Comparison of ENCODE assay signal across 14 cellular contexts in genomic region chr17:77111916-77112315, GRCh38. TPM values are rescaled to one million over a fixed set of nuclear protein-coding genes. Genes with fewer than 3 reads are reported as not detected.
DNase-seq lines count a peak whose midpoint lies in the region; ATAC-seq, FAIRE-seq and TF ChIP-seq lines count a peak whose summit lies in the region.
"Had no signal": no experiment of that assay in that cellular context is flagged by ENCODE, and none has a peak within 500 bp of the region (broad histone marks: within the 10 kb centered on the region; RNA-seq: fewer than 3 reads in every experiment).

No MANE protein-coding gene starts in this region.

- peak overlapping the region; percentile 14; the same call in 1 of the 2 replicates for H3K9ac ChIP-seq in HepG2 (ENCODE audit: insufficient read depth, low read depth, low read length)

- no peak overlapping the region for H3K27ac Mint-ChIP-seq in activated naive CD4-positive, alpha-beta T cell treated with anti-CD3 and anti-CD28 coated beads for 36 hours
- no peak overlapping the region for H3K27ac Mint-ChIP-seq in activated CD4-positive, alpha-beta T cell treated with anti-CD3 and anti-CD28 coated beads, Interleukin-2, amount 10 ng/mL, durations not matched to agents 24 days and 14 days

- no peak for FAIRE-seq in HepG2 (lab: Jason Lieb, UNC)

- H3K4me1 Mint-ChIP-seq in activated naive CD4-positive, alpha-beta T cell treated with anti-CD3 and anti-CD28 coated beads for 36 hours (ENCODE audit: low read depth): peaks cover 14% of the 10 kb centered on the region
- H3K4me1 Mint-ChIP-seq in activated CD4-positive, alpha-beta T cell treated with anti-CD3 and anti-CD28 coated beads, Interleukin-2, amount 10 ng/mL, durations not matched to agents 24 days and 14 days: peaks cover 21% of the 10 kb centered on the region

- intact Hi-C loops in HepG2 (cut with micrococcal nuclease; ENCODE audit: unreplicated experiment) (no loop called here), spleen (cut with DNase I; ENCODE audit: low total_unique reads) (no loop called here)
- intact Hi-C loops in activated naive CD4-positive, alpha-beta T cell treated with anti-CD3 and anti-CD28 coated beads for 36 hours (cut with micrococcal nuclease): no loop called here
- intact Hi-C loops in activated CD4-positive, alpha-beta T cell treated with anti-CD3 and anti-CD28 coated beads, Interleukin-2, amount 10 ng/mL, durations not matched to agents 24 days and 14 days (cut with micrococcal nuclease): no loop called here

- no TSS peak for BruUV-seq in HepG2 (replicated peaks; lab: Mats Ljungman, UMichigan)

- peak; percentile 10; the same call in 1 of the 3 replicates for ATAC-seq in HepG2
- no peak for ATAC-seq in HG03039 (IDR thresholded peaks at IDR 0.05; ENCODE audit: unreplicated experiment)
- ATAC-seq: activated naive CD4-positive, alpha-beta T cell treated with anti-CD3 and anti-CD28 coated beads, Interleukin-2, amount 50 U/mL, for 72 hours had no signal

- DNase-seq in HL-60 (ENCODE audit: low read depth in 1 of 2, low spot score in 1 of 2) (peak in 1 of 2 experiments; percentile 37), HepG2 (ENCODE audit: low spot score) (no peak), spleen (no peak)
- DNase-seq in activated naive CD4-positive, alpha-beta T cell treated with anti-CD3 and anti-CD28 coated beads for 36 hours: no peak
- no peak for DNase-seq in activated CD4-positive, alpha-beta T cell treated with anti-CD3 and anti-CD28 coated beads, Interleukin-2, amount 10 ng/mL, durations not matched to agents 24 days and 14 days
- DNase-seq: activated CD8-positive, alpha-beta memory T cell treated with anti-CD3 and anti-CD28 coated beads, Interleukin-2, amount 50 U/mL, for 48 hours; C1 segment of cervical spinal cord; NCI-H2029 treated with DMSO at 0.1 percent for 48 hours; NCI-H774; stimulated activated CD4-positive, alpha-beta T cell treated with anti-CD3 and anti-CD28 coated beads, Interleukin-1b, Interleukin-23, amount 100 ng/mL, for 48 hours had no signal

- H3K27ac ChIP-seq in HL-60 (replicated peaks) (0 out of 2 replicates have a peak overlapping the region, but pooled peaks have one; percentile 2), VCaP (peak overlapping the region; percentile 97; the same call in 1 of the 2 replicates), HepG2 (ENCODE audit: extremely low read length, insufficient read depth, low read length) (peak overlapping the region; percentile 62), spleen (peak overlapping the region in 7 of 8 donors; percentile 24 to 90 (median 75))

- H3K4me3 Mint-ChIP-seq in activated naive CD4-positive, alpha-beta T cell treated with anti-CD3 and anti-CD28 coated beads for 36 hours: no peak overlapping the region
- H3K4me3 Mint-ChIP-seq in activated CD4-positive, alpha-beta T cell treated with anti-CD3 and anti-CD28 coated beads, Interleukin-2, amount 10 ng/mL, durations not matched to agents 24 days and 14 days: no peak overlapping the region

- 45% methylated on average over 5 of the region's 5 CpGs for WGBS in HepG2 (ENCODE audit: low lambda C conversion rate)
- 65 to 78% (median 71%) methylated on average over 5 of the region's 5 CpGs for WGBS in spleen, 5 donors

- H3K36me3 ChIP-seq in HepG2 (replicated peaks in 1 of 2; ENCODE audit: control insufficient read depth in 1 of 2, insufficient read depth in 2 of 2, low read length in 2 of 2) (no peaks in the 10 kb centered on the region), spleen (no peaks in the 10 kb centered on the region)

- H3K9me3 ChIP-seq in HepG2 (ENCODE audit: low read length) (no peaks in the 10 kb centered on the region), spleen (no peaks in the 10 kb centered on the region)

- peaks cover 85% of the 10 kb centered on the region for H3K4me1 ChIP-seq in HepG2 (ENCODE audit: insufficient read depth, low read length)
- H3K4me1 ChIP-seq in spleen: peaks cover 28 to 94% (median 56%) of the 10 kb centered on the region in 6 donors

- peak overlapping the region; percentile 72 for H3K4me2 ChIP-seq in HepG2 (ENCODE audit: low read depth, low read length)

- CTCF ChIA-PET in HepG2 (lab: Yijun Ruan, JAX; ENCODE audit: low intra/inter-chr PET ratio, low total read pairs): no interaction called here
- CTCF ChIA-PET in activated naive CD4-positive, alpha-beta T cell treated with anti-CD3 and anti-CD28 coated beads for 36 hours (lab: Charles Lee): no interaction called here

- peaks cover 6% of the 10 kb centered on the region for H3K36me3 Mint-ChIP-seq in activated naive CD4-positive, alpha-beta T cell treated with anti-CD3 and anti-CD28 coated beads for 36 hours (ENCODE audit: low read depth)
- peaks cover 10% of the 10 kb centered on the region for H3K36me3 Mint-ChIP-seq in activated CD4-positive, alpha-beta T cell treated with anti-CD3 and anti-CD28 coated beads, Interleukin-2, amount 10 ng/mL, durations not matched to agents 24 days and 14 days (ENCODE audit: low read depth)

- TF ChIP-seq POLR2A in HepG2 (IDR thresholded peaks at IDR 0.05; ENCODE audit: insufficient read depth in 1 of 2, low read depth in 2 of 2, low read length in 2 of 2): no peak
- TF ChIP-seq POLR2A in spleen (IDR thresholded peaks at IDR 0.05): no peak

- no peaks in the 10 kb centered on the region for H4K20me1 ChIP-seq in HepG2 (ENCODE audit: insufficient read depth, low read length)

- TF ChIP-seq CTCF in HL-60 (IDR thresholded peaks at IDR 0.05; ENCODE audit: insufficient read depth, low read length) (no peak), VCaP (conservative IDR thresholded peaks at IDR 0.05) (no peak), HepG2 (CRISPR knock-in tag; IDR thresholded peaks at IDR 0.05) (no peak), spleen (IDR thresholded peaks at IDR 0.05 in 8 of 11, conservative IDR thresholded peaks at IDR 0.05 in 3 of 11) (no peak)

- H3K4me3 ChIP-seq in HL-60 (replicated peaks; ENCODE audit: insufficient read depth, low read length) (no peak overlapping the region), HepG2 (replicated peaks in 1 of 3; ENCODE audit: insufficient read depth in 1 of 3, low read depth in 2 of 3, low read length in 3 of 3) (no peak overlapping the region), spleen (no peak overlapping the region)
- H3K4me3 ChIP-seq: coronary artery had no signal

- no peak for TF ChIP-seq RAD21 in HepG2 (CRISPR knock-in tag; IDR thresholded peaks at IDR 0.05)

- TF ChIP-seq EP300 in HepG2 (IDR thresholded peaks at IDR 0.05; ENCODE audit: low read depth in 2 of 2, low read length in 2 of 2) (no peak), HepG2 (CRISPR knock-in tag; IDR thresholded peaks at IDR 0.05; ENCODE audit: borderline replicate concordance) (no peak)

- H2AFZ ChIP-seq in HepG2 (ENCODE audit: low read length): no peak overlapping the region

- H3K9me3 Mint-ChIP-seq in activated naive CD4-positive, alpha-beta T cell treated with anti-CD3 and anti-CD28 coated beads for 36 hours: no peaks in the 10 kb centered on the region
- no peaks in the 10 kb centered on the region for H3K9me3 Mint-ChIP-seq in activated CD4-positive, alpha-beta T cell treated with anti-CD3 and anti-CD28 coated beads, Interleukin-2, amount 10 ng/mL, durations not matched to agents 24 days and 14 days
- H3K9me3 Mint-ChIP-seq: activated naive CD4-positive, alpha-beta T cell treated with anti-CD3 and anti-CD28 coated beads, Interleukin-2, amount 50 U/mL, for 72 hours had no signal

- no peaks in the 10 kb centered on the region for H3K79me2 ChIP-seq in HepG2 (ENCODE audit: insufficient read depth, low read length)

- no peaks in the 10 kb centered on the region for H3K27me3 ChIP-seq in HL-60 (ENCODE audit: insufficient read depth, poor library complexity, severe bottlenecking)
- no peaks in the 10 kb centered on the region for H3K27me3 ChIP-seq in HepG2 (ENCODE audit: control insufficient read depth in 1 of 2, insufficient read depth in 2 of 2, low read length in 2 of 2)
- H3K27me3 ChIP-seq in spleen (replicated peaks in 1 of 7): no peaks in the 10 kb centered on the region

- no peaks in the 10 kb centered on the region for H3K27me3 Mint-ChIP-seq in activated naive CD4-positive, alpha-beta T cell treated with anti-CD3 and anti-CD28 coated beads for 36 hours (ENCODE audit: low read depth)
- H3K27me3 Mint-ChIP-seq in activated CD4-positive, alpha-beta T cell treated with anti-CD3 and anti-CD28 coated beads, Interleukin-2, amount 10 ng/mL, durations not matched to agents 24 days and 14 days: no peaks in the 10 kb centered on the region

- in situ Hi-C loops in HepG2 (cut with HindIII; ENCODE audit: extremely low pct_ligation_motif_present, low pct_unique_long_range_greater_than_20kb): no loop called here

- POLR2A ChIA-PET in HepG2 (lab: Yijun Ruan, JAX): interaction anchor here (1.0 to 2.0 kb wide), 5 partner anchors 8 to 29 kb away, joined by 5 to 10 read pairs (median 7); partner anchors contain the start of gene SEC14L1

RNA-seq across cellular contexts. Expression of gene SEC14L1, which starts 28.9 kb away (rescaled TPM):
- 43.9 and 62.5 TPM in 2 replicates for total RNA-seq in HepG2 (2016; rRNA removed; fragmentation: Illumina TruSeq; extraction: Trizol)
- 22.8 and 28.1 TPM in 2 replicates for total RNA-seq in HepG2 (2016; cell fraction: cytosol; rRNA removed; fragmentation: Illumina TruSeq; extraction: Trizol; ENCODE audit: low read depth)
- total RNA-seq in HepG2 (2016; cell fraction: insoluble cytoplasmic fraction; rRNA removed; fragmentation: Illumina TruSeq; extraction: Trizol): 51.1 and 57.5 TPM in 2 replicates
- 75.8 and 78.7 TPM in 2 replicates for total RNA-seq in HepG2 (2016; cell fraction: membrane; rRNA removed; fragmentation: Illumina TruSeq; extraction: Trizol)
- 34.2 and 41.8 TPM in 2 replicates for total RNA-seq in HepG2 (2016; cell fraction: nucleus; rRNA removed; fragmentation: Illumina TruSeq; extraction: Trizol)
- polyA plus RNA-seq in HepG2 (2011; rRNA removed): 26.3 and 27.0 TPM in 2 replicates
- 17.3 and 23.1 TPM in 2 replicates for polyA plus RNA-seq in HepG2 (2011; cell fraction: cytosol; rRNA removed)
- polyA plus RNA-seq in HepG2 (2011; cell fraction: nucleus; rRNA removed): 30.8 and 49.2 TPM in 2 replicates
- 37.6 and 54.7 TPM in 2 replicates for polyA plus RNA-seq in HepG2 (2012)
- polyA plus RNA-seq in HepG2 (2016; cell fraction: cytosol; fragmentation: Illumina TruSeq; extraction: Trizol; ENCODE audit: low read depth): 30.8 and 38.2 TPM in 2 replicates
- polyA plus RNA-seq in HepG2 (2016; cell fraction: insoluble cytoplasmic fraction; fragmentation: Illumina TruSeq; extraction: Trizol; ENCODE audit: low read depth): 57.4 and 67.9 TPM in 2 replicates
- 55.3 and 57.7 TPM in 2 replicates for polyA plus RNA-seq in HepG2 (2016; cell fraction: membrane; fragmentation: Illumina TruSeq; extraction: Trizol; ENCODE audit: low read depth)
- 56.1 and 65.2 TPM in 2 replicates for polyA plus RNA-seq in HepG2 (2016; cell fraction: nucleus; fragmentation: Illumina TruSeq; extraction: Trizol; ENCODE audit: insufficient read depth, low read depth)
- polyA minus RNA-seq in HepG2 (2011; rRNA and poly(A)+ RNA removed; ENCODE audit: low replicate concordance): 16.4 and 49.1 TPM in 2 replicates
- 23.7 and 34.8 TPM in 2 replicates for polyA minus RNA-seq in HepG2 (2011; cell fraction: cytosol; rRNA and poly(A)+ RNA removed)
- 29.4 and 35.6 TPM in 2 replicates for polyA minus RNA-seq in HepG2 (2011; cell fraction: nucleus; rRNA and poly(A)+ RNA removed)
- 100 to 1,000 TPM; 152 to 202 (median 182) TPM for total RNA-seq in spleen
- 10 to 100 TPM; 14.5 to 37.6 (median 18.0) TPM for polyA plus RNA-seq in spleen
- total RNA-seq in activated naive CD4-positive, alpha-beta T cell treated with anti-CD3 and anti-CD28 coated beads for 36 hours: 10 to 100 TPM; 39.6 to 42.5 TPM
- 71.4 and 73.1 TPM in 2 replicates for total RNA-seq in activated CD4-positive, alpha-beta T cell treated with anti-CD3 and anti-CD28 coated beads, Interleukin-2, amount 10 ng/mL, durations not matched to agents 24 days and 14 days

Comparison
In these comparisons a context has a peak if more than half of its experiments do, and no peak if none do; other contexts are left out.
1. H3K27ac ChIP-seq: peak in every context shown above with its lines; median percentile 97 in VCaP; 75 in spleen; 62 in HepG2; 2 in HL-60.